Comparison of ENCODE assay signal across 13 cellular contexts in the genomic region with DNA sequence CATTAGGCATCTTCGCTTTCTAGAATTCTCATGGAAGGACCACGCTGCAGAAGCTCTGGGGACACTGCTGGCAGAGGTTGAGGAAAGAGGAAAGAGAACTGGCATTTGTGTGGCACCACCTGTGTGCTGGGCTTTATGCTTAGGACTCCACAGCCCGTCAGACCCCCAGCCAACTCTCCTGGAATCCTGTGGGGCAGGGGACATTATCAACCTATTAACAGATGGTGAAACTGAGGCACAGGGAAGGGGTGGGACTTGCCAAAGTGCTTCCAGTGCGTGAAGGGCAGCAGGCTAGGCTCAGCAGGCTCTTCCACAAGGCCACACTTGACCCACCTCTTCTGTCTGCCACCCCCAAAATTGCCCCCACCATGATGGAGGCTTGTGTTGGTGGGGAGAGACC. TPM values are rescaled to one million over a fixed set of nuclear protein-coding genes. Genes with fewer than 3 reads are reported as not detected.
DNase-seq lines count a peak whose midpoint lies in the region; ATAC-seq lines count a peak whose summit lies in the region.
"Had no signal": no experiment of that assay in that cellular context is flagged by ENCODE, and none has a peak within 500 bp of the region (broad histone marks: within the 10 kb centered on the region; RNA-seq: fewer than 3 reads in every experiment).

No MANE protein-coding gene starts in this region.

- H3K27me3 ChIP-seq in SJSA1 (replicated peaks), result no peaks in the 10 kb centered on the region
- H3K27me3 ChIP-seq in esophagus (ENCODE audit: control insufficient read depth in 1 of 2, insufficient read depth in 2 of 2, low read length in 2 of 2), result no peaks in the 10 kb centered on the region
- H3K27me3 ChIP-seq in muscle layer of duodenum (ENCODE audit: low read depth, low read length), result no peaks in the 10 kb centered on the region
- no peaks in the 10 kb centered on the region for H3K27me3 ChIP-seq in thymus (ENCODE audit: control insufficient read depth, insufficient read depth)

- H3K36me3 ChIP-seq in SJSA1, result peaks cover 15% of the 10 kb centered on the region
- no peaks in the 10 kb centered on the region for H3K36me3 ChIP-seq in esophagus (ENCODE audit: control insufficient read depth in 2 of 2, insufficient read depth in 2 of 2, low read length in 1 of 2)
- H3K36me3 ChIP-seq in muscle layer of duodenum (ENCODE audit: control insufficient read depth in 1 of 2, insufficient read depth in 2 of 2, low read length in 2 of 2), result peaks cover 7 to 8% of the 10 kb centered on the region in 2 donors
- H3K36me3 ChIP-seq in thymus (ENCODE audit: control insufficient read depth, insufficient read depth), result no peaks in the 10 kb centered on the region

- no peaks in the 10 kb centered on the region for H3K9me3 ChIP-seq in SJSA1 (replicated peaks)
- H3K9me3 ChIP-seq in esophagus (ENCODE audit: control insufficient read depth in 2 of 2, insufficient read depth in 1 of 2, low read depth in 1 of 2, low read length in 1 of 2), result no peaks in the 10 kb centered on the region
- no peaks in the 10 kb centered on the region for H3K9me3 ChIP-seq in muscle layer of duodenum (ENCODE audit: control insufficient read depth in 1 of 2, low read length in 2 of 2)
- no peaks in the 10 kb centered on the region for H3K9me3 ChIP-seq in thymus (ENCODE audit: control insufficient read depth)

- ATAC-seq in HG02642 (IDR thresholded peaks at IDR 0.05; ENCODE audit: poor library complexity, unreplicated experiment) (no peak), HG03457 (IDR thresholded peaks at IDR 0.05; ENCODE audit: unreplicated experiment) (no peak), HG03378 (IDR thresholded peaks at IDR 0.05; ENCODE audit: unreplicated experiment) (no peak)

- 83 to 88% methylated on average over 4 of the region's 4 CpGs for WGBS in esophagus, 2 donors
- WGBS in thymus, result 96% methylated on average over 4 of the region's 4 CpGs

- H3K4me1 ChIP-seq in SJSA1 (replicated peaks) (peaks cover 57% of the 10 kb centered on the region), esophagus (ENCODE audit: control insufficient read depth in 2 of 2, insufficient read depth in 2 of 2, low read length in 1 of 2) (peaks cover 6 to 9% of the 10 kb centered on the region in 2 donors), muscle layer of duodenum (ENCODE audit: control insufficient read depth in 1 of 2, insufficient read depth in 2 of 2, low read length in 2 of 2) (peaks cover 53 to 60% of the 10 kb centered on the region in 2 donors), thymus (ENCODE audit: control insufficient read depth, insufficient read depth, low read length) (no peaks in the 10 kb centered on the region)

- H3K4me3 ChIP-seq in SJSA1 (no peak overlapping the region), esophagus (ENCODE audit: low read depth in 1 of 2, low read length in 2 of 2) (no peak overlapping the region), muscle layer of duodenum (ENCODE audit: low read depth in 1 of 2, low read length in 2 of 2) (peak overlapping the region in 1 of 2 donors; percentile 55), thymus (ENCODE audit: low read length) (no peak overlapping the region)

- H3K27ac ChIP-seq in SJSA1 (peak overlapping the region; percentile 97), esophagus (ENCODE audit: low read depth in 2 of 2, low read length in 1 of 2) (peak overlapping the region; percentile 80 to 85), muscle layer of duodenum (ENCODE audit: low read length) (peak overlapping the region; percentile 88), thymus (ENCODE audit: low read depth) (peak overlapping the region; percentile 33)
- H3K27ac ChIP-seq: HL-60 had no signal

- no peak for DNase-seq in SJSA1 (ENCODE audit: low read depth in 1 of 2, low spot score in 2 of 2)
- DNase-seq: activated CD4-positive, alpha-beta T cell treated with anti-CD3 and anti-CD28 coated beads for 48 hours; GF-D8; MM.1S; stimulated activated CD4-positive, alpha-beta T cell treated with anti-CD3 and anti-CD28 coated beads, Interleukin-2, amount 100 ng/mL, for 24 hours; stimulated activated naive B cell treated with anti-CD40 and anti-IgM and Interleukin-4, amounts not matched to agents 10 μg/mL and 1 μg/mL and 100 μg/mL, for 72 hours had no signal

RNA-seq across cellular contexts. Expression of gene ZCCHC24, which starts 46.8 kb away (rescaled TPM):
- total RNA-seq in SJSA1 (2014; rRNA removed; shearing (Covaris generic)), result 9.2 and 10.4 TPM in 2 replicates
- 1 to 10 TPM; 3.3 to 6.5 TPM for polyA plus RNA-seq in esophagus
- polyA plus RNA-seq in thymus, result 5.4 TPM

RNA-seq across cellular contexts. Expression of gene PPIF, which starts 51.4 kb away (rescaled TPM):
- 31.7 and 42.1 TPM in 2 replicates for total RNA-seq in SJSA1 (2014; rRNA removed; shearing (Covaris generic))
- 10 to 100 TPM; 38.4 to 57.4 TPM for polyA plus RNA-seq in esophagus
- polyA plus RNA-seq in thymus, result 34.9 TPM

Comparison
In these comparisons a context has a peak if more than half of its experiments do, and no peak if none do; other contexts are left out.
1. H3K27ac ChIP-seq: peak in every context shown above with its lines; median percentile 97 in SJSA1; 88 in muscle layer of duodenum; 82 in esophagus; 33 in thymus.